ENCODE assay signal across 24 cellular contexts in genomic region chr12:113224955-113225354, GRCh38.
"Had no signal": no experiment of that assay in that cellular context is flagged by ENCODE, and none has a peak within 500 bp of the region (broad histone marks: within the 10 kb centered on the region; RNA-seq: fewer than 3 reads in every experiment).

No MANE protein-coding gene starts in this region.

- H3K9me3 Mint-ChIP-seq: neural crest cell; stimulated activated naive CD8-positive, alpha-beta T cell treated with anti-CD3 and anti-CD28 coated beads, Interleukin-15, Interleukin-2, amounts not matched to agents 100 ng/mL and 50 ng/mL, for 24 hours; T-cell; T-helper 2 cell treated with Interferon-gamma antibody and Interleukin-4, amounts not matched to agents 5 μg/mL and 100 μg/mL, for 36 hours had no signal

- ATAC-seq: gastroesophageal sphincter, T-cell had no signal

- H3K4me3 Mint-ChIP-seq: activated naive CD8-positive, alpha-beta T cell; neural crest cell; stimulated activated naive CD8-positive, alpha-beta T cell treated with anti-CD3 and anti-CD28 coated beads, Interleukin-15, Interleukin-2, amounts not matched to agents 100 ng/mL and 50 ng/mL, for 24 hours; T-cell; T-helper 2 cell treated with Interferon-gamma antibody and Interleukin-4, amounts not matched to agents 5 μg/mL and 100 μg/mL, for 36 hours had no signal

- FAIRE-seq: astrocyte, colon had no signal

- H3K27ac Mint-ChIP-seq: activated naive CD8-positive, alpha-beta T cell; stimulated activated naive CD8-positive, alpha-beta T cell treated with anti-CD3 and anti-CD28 coated beads, Interleukin-15, Interleukin-2, amounts not matched to agents 100 ng/mL and 50 ng/mL, for 24 hours; T-cell; T-helper 2 cell treated with Interferon-gamma antibody and Interleukin-4, amounts not matched to agents 5 μg/mL and 100 μg/mL, for 36 hours had no signal

- DNase-seq: activated naive CD4-positive, alpha-beta T cell; activated T-cell treated with anti-CD3 and anti-CD28 coated beads, Interleukin-2, amount 50 U/mL, for 1 hour; central memory CD4-positive, alpha-beta T cell; effector memory CD4-positive, alpha-beta T cell; head of caudate nucleus; islet precursor cell; naive B cell; occipital lobe; sigmoid colon; stimulated activated CD4-positive, alpha-beta T cell treated with anti-CD3 and anti-CD28 coated beads, Interleukin-4, amount 100 ng/mL, for 24 hours; substantia nigra; T-cell; uterus had no signal

- H3K36me3 ChIP-seq: uterus had no signal

- H3K27me3 ChIP-seq: adrenal gland, esophagus muscularis mucosa, gastroesophageal sphincter, sigmoid colon, tibial nerve, uterus had no signal

- H3K27me3 Mint-ChIP-seq: activated naive CD8-positive, alpha-beta T cell; naive B cell; stimulated activated naive CD8-positive, alpha-beta T cell treated with anti-CD3 and anti-CD28 coated beads, Interleukin-15, Interleukin-2, amounts not matched to agents 100 ng/mL and 50 ng/mL, for 24 hours; T-cell had no signal

- H3K9me3 ChIP-seq: adrenal gland, esophagus muscularis mucosa, gastroesophageal sphincter, sigmoid colon, tibial nerve, uterus had no signal

- H3K4me3 ChIP-seq: adrenal gland, esophagus muscularis mucosa, gastroesophageal sphincter, lung, sigmoid colon, tibial nerve, uterus had no signal
